Comparison of ENCODE assay signal across 16 cellular contexts in genomic region chr2:219405958-219406860, GRCh38. TPM values are rescaled to one million over a fixed set of nuclear protein-coding genes. Genes with fewer than 3 reads are reported as not detected.
DNase-seq lines count a peak whose midpoint lies in the region; ATAC-seq, FAIRE-seq and TF ChIP-seq lines count a peak whose summit lies in the region.
"Had no signal": no experiment of that assay in that cellular context is flagged by ENCODE, and none has a peak within 500 bp of the region (broad histone marks: within the 10 kb centered on the region; RNA-seq: fewer than 3 reads in every experiment).

No MANE protein-coding gene starts in this region.

- 82% methylated on average over 3 of the region's 7 CpGs; no CpG with 5 or more reads in 1 of the 2 experiments for WGBS in IMR-90 (ENCODE audit: extremely low coverage in 2 of 2, insufficient read length in 1 of 2), 2 experiments
- WGBS in H1 (ENCODE audit: extremely low coverage in 1 of 2, insufficient coverage in 1 of 2, insufficient read length in 1 of 2, insufficient replicate concordance in 2 of 2, low coverage in 1 of 2, low lambda C conversion rate in 2 of 2, missing lambda C conversion rate in 1 of 2), 2 experiments, result 93% methylated on average over 7 of the region's 7 CpGs; no CpG with 5 or more reads in 1 of the 2 experiments
- WGBS in mesenchymal stem cell, result 79% methylated on average over 5 of the region's 7 CpGs
- 78 to 88% (median 86%) methylated on average over 7 of the region's 7 CpGs for WGBS in stomach, 5 donors

- H3K4me3 ChIP-seq in IMR-90 (ENCODE audit: insufficient read depth, low read depth, low read length), result no peak overlapping the region
- H3K4me3 ChIP-seq in H1 (ENCODE audit: extremely low read depth in 1 of 4, insufficient read depth in 2 of 4, low read depth in 3 of 4, low read length in 4 of 4), result no peak overlapping the region
- no peak overlapping the region for H3K4me3 ChIP-seq in mesenchymal stem cell (ENCODE audit: insufficient read depth in 1 of 2, low read depth in 1 of 2, low read length in 2 of 2)
- H3K4me3 ChIP-seq in stomach, result no peak overlapping the region

- no peaks in the 10 kb centered on the region for H3K79me2 ChIP-seq in H1 (ENCODE audit: control insufficient read depth in 1 of 2, insufficient read depth in 2 of 2, low read length in 2 of 2)

- H3K27me3 ChIP-seq in IMR-90 (ENCODE audit: control insufficient read depth, insufficient read depth, low read length), result no peaks in the 10 kb centered on the region
- peaks cover 0 to 2% (median 0%) of the 10 kb centered on the region in 4 experiments; a peak in 1 of 7 replicates for H3K27me3 ChIP-seq in H1 (replicated peaks in 1 of 4; ENCODE audit: control insufficient read depth in 3 of 4, extremely low read depth in 1 of 4, insufficient read depth in 3 of 4, low read length in 3 of 4)
- no peaks in the 10 kb centered on the region for H3K27me3 ChIP-seq in mesenchymal stem cell (ENCODE audit: control insufficient read depth in 1 of 2, insufficient read depth in 1 of 2, low read length in 2 of 2)
- peaks cover 0 to 28% (median 0%) of the 10 kb centered on the region in 3 donors for H3K27me3 ChIP-seq in stomach

- dilution Hi-C loops in IMR-90 (cut with HindIII; ENCODE audit: low sequenced_read_pairs, unreplicated experiment), result no loop called here

- H3K14ac ChIP-seq in IMR-90 (replicated peaks; ENCODE audit: low read depth, low read length) (peak overlapping the region; percentile 72), H1 (ENCODE audit: insufficient read length) (no peak overlapping the region), mesenchymal stem cell (ENCODE audit: low read length in 2 of 2) (no peak overlapping the region)

- TF ChIP-seq EP300 in H1 (IDR thresholded peaks at IDR 0.05; ENCODE audit: borderline replicate concordance in 1 of 2, low read depth in 2 of 2, low read length in 2 of 2) (no peak), stomach (IDR thresholded peaks at IDR 0.05) (no peak)

- H4K8ac ChIP-seq in IMR-90 (ENCODE audit: low read depth in 2 of 2, low read length in 2 of 2), result peak overlapping the region; percentile 71 to 96; a peak in 3 of 4 replicates
- H4K8ac ChIP-seq in H1 (ENCODE audit: extremely low read depth, insufficient read depth, low read length), result no peak overlapping the region
- peak overlapping the region; percentile 55 for H4K8ac ChIP-seq in mesenchymal stem cell (ENCODE audit: low read length)

- no peaks in the 10 kb centered on the region for H3K23me2 ChIP-seq in H1 (ENCODE audit: low read depth, low read length)

- peaks cover 24% of the 10 kb centered on the region for H3K9me1 ChIP-seq in IMR-90 (ENCODE audit: insufficient read depth, low read length)

- H4K91ac ChIP-seq in IMR-90 (ENCODE audit: insufficient read depth, low read depth, low read length) (peak overlapping the region; percentile 99), H1 (replicated peaks; ENCODE audit: insufficient read length, low read length) (no peak overlapping the region), mesenchymal stem cell (ENCODE audit: low read length) (peak overlapping the region; percentile 71)

- H3K27ac ChIP-seq in IMR-90 (ENCODE audit: insufficient read depth, low read length), result peak overlapping the region; percentile 84
- no peak overlapping the region for H3K27ac ChIP-seq in H1 (ENCODE audit: low read depth, low read length)
- H3K27ac ChIP-seq in mesenchymal stem cell (ENCODE audit: low read length, poor library complexity, severe bottlenecking), result peak overlapping the region; percentile 67
- H3K27ac ChIP-seq in stomach, result peak overlapping the region in 4 of 5 donors; percentile 73 to 93 (median 79)

- ATAC-seq in IMR-90 (ENCODE audit: low read depth), result no peak
- ATAC-seq in GM19328 (IDR thresholded peaks at IDR 0.05; ENCODE audit: unreplicated experiment), result no peak

- H3K4me2 ChIP-seq in IMR-90 (ENCODE audit: low read depth, low read length) (no peak overlapping the region), H1 (ENCODE audit: insufficient read depth in 1 of 2, low read depth in 2 of 2, low read length in 2 of 2) (no peak overlapping the region), mesenchymal stem cell (ENCODE audit: low read length, poor library complexity, severe bottlenecking) (no peak overlapping the region)

- peak overlapping the region; percentile 95 for H2BK5ac ChIP-seq in IMR-90 (ENCODE audit: low read depth, low read length, poor library complexity, severe bottlenecking)
- no peak overlapping the region for H2BK5ac ChIP-seq in H1 (ENCODE audit: low read depth, low read length)
- no peak overlapping the region for H2BK5ac ChIP-seq in mesenchymal stem cell (ENCODE audit: low read depth, low read length, poor library complexity, severe bottlenecking)

- H2BK20ac ChIP-seq in IMR-90 (ENCODE audit: low read depth, low read length), result peak overlapping the region; percentile 99
- no peak overlapping the region for H2BK20ac ChIP-seq in H1 (ENCODE audit: low read length)

- peak overlapping the region; percentile 79 for H3K18ac ChIP-seq in IMR-90 (ENCODE audit: low read depth, low read length)
- H3K18ac ChIP-seq in H1 (ENCODE audit: extremely low read depth, low read length), result no peak overlapping the region
- peak overlapping the region; percentile 45 to 68 for H3K18ac ChIP-seq in mesenchymal stem cell (ENCODE audit: low read depth in 1 of 2, low read length in 2 of 2)

- TF ChIP-seq CTCF in IMR-90 (conservative IDR thresholded peaks at IDR 0.05; ENCODE audit: low read depth, low read length), result no peak
- no peak for TF ChIP-seq CTCF in H1 (IDR thresholded peaks at IDR 0.05; ENCODE audit: control extremely low read depth in 1 of 3, insufficient read depth in 1 of 3, low read depth in 1 of 3, low read length in 3 of 3)
- TF ChIP-seq CTCF in stomach (IDR thresholded peaks at IDR 0.05), result no peak

- peak overlapping the region; percentile 74 for H4K5ac ChIP-seq in IMR-90 (ENCODE audit: low read depth, low read length)
- H4K5ac ChIP-seq in H1 (ENCODE audit: insufficient read length, low read depth, low read length), result no peak overlapping the region

- H4K20me1 ChIP-seq in IMR-90 (ENCODE audit: insufficient read depth, low read length) (no peaks in the 10 kb centered on the region), H1 (replicated peaks in 1 of 2; ENCODE audit: control insufficient read depth in 1 of 2, insufficient read depth in 2 of 2, low read length in 2 of 2) (no peaks in the 10 kb centered on the region)

- H2AK9ac ChIP-seq in IMR-90 (replicated peaks; ENCODE audit: low read depth, low read length, poor library complexity), result peak overlapping the region; percentile 97

- TF ChIP-seq RAD21 in IMR-90 (IDR thresholded peaks at IDR 0.05; ENCODE audit: low read length), result no peak
- no peak for TF ChIP-seq RAD21 in H1 (IDR thresholded peaks at IDR 0.05 in 1 of 2, conservative IDR thresholded peaks at IDR 0.05 in 1 of 2; ENCODE audit: low read depth in 2 of 2, low read length in 2 of 2)

- TF ChIP-seq POLR2A in IMR-90 (IDR thresholded peaks at IDR 0.05; ENCODE audit: low read depth, low read length), result no peak
- no peak for TF ChIP-seq POLR2A in H1 (IDR thresholded peaks at IDR 0.05; ENCODE audit: control extremely low read depth in 1 of 2, low read depth in 2 of 2, low read length in 2 of 2)
- TF ChIP-seq POLR2A in stomach (IDR thresholded peaks at IDR 0.05), result no peak

- BruUV-seq in IMR-90 (replicated peaks; lab: Mats Ljungman, UMichigan), result no TSS peak

- H3K9ac ChIP-seq in IMR-90 (ENCODE audit: low read depth, low read length) (no peak overlapping the region), H1 (replicated peaks in 1 of 4; ENCODE audit: extremely low read depth in 1 of 4, low read depth in 3 of 4, low read length in 3 of 4) (no peak overlapping the region), mesenchymal stem cell (ENCODE audit: low read length) (peak overlapping the region; percentile 71)

- no peak for DNase-seq in IMR-90
- DNase-seq in H1 (ENCODE audit: low read depth in 1 of 2, low spot score in 2 of 2), result no peak
- DNase-seq in mesenchymal stem cell, result no peak
- no peak for DNase-seq in stomach
- DNase-seq in activated CD4-positive, CD25-positive, alpha-beta regulatory T cell (lab: John Stamatoyannopoulos, UW), result no peak
- no peak for DNase-seq in NCI-H1105 (lab: John Stamatoyannopoulos, UW)
- DNase-seq in GM19239 (ENCODE audit: insufficient read length, low spot score), result no peak
- DNase-seq: activated naive CD4-positive, alpha-beta T cell; dermis blood vessel endothelial cell; erythroblast; NCI-H446; stimulated activated CD4-positive, alpha-beta T cell treated with anti-CD3 and anti-CD28 coated beads, Interleukin-1b, Interleukin-23, amount 100 ng/mL, for 48 hours had no signal

- CTCF ChIA-PET in IMR-90 (lab: Yijun Ruan, JAX), result no interaction called here
- CTCF ChIA-PET in H1 (lab: Charles Lee; ENCODE audit: partially characterized antibody), result interaction anchor here (0.8 to 13.0 kb wide), 15 partner anchors 10 to 120 kb away, joined by 3 to 407 read pairs (median 49); partner anchors contain the start of genes DES, DNPEP, GMPPA and SPEG

- H3K79me1 ChIP-seq in IMR-90 (ENCODE audit: low read depth in 1 of 2, low read length in 2 of 2), result no peaks in the 10 kb centered on the region
- H3K79me1 ChIP-seq in H1 (ENCODE audit: low read depth, low read length), result no peaks in the 10 kb centered on the region
- H3K79me1 ChIP-seq in mesenchymal stem cell (replicated peaks; ENCODE audit: low read length, poor library complexity, severe bottlenecking), result no peaks in the 10 kb centered on the region

- peak overlapping the region; percentile 60; the same call in 1 of the 2 replicates for H3K56ac ChIP-seq in IMR-90 (ENCODE audit: extremely low read depth, insufficient read depth, low read length)
- no peak overlapping the region for H3K56ac ChIP-seq in H1 (replicated peaks; ENCODE audit: insufficient read length, low read depth, low read length)

- H2AFZ ChIP-seq in IMR-90 (replicated peaks; ENCODE audit: low read length, poor library complexity) (peak overlapping the region; percentile 79), H1 (ENCODE audit: low read length) (no peak overlapping the region), mesenchymal stem cell (ENCODE audit: low read depth, low read length) (no peak overlapping the region)

- intact Hi-C loops in IMR-90 (cut with micrococcal nuclease) (no loop called here), stomach (cut with DNase I; ENCODE audit: low total_unique reads) (loop anchor here (10.0 kb wide), 1 partner anchor 129 kb away; no protein-coding TSS in a partner anchor)

- peak overlapping the region; percentile 82 for H3K4ac ChIP-seq in IMR-90 (ENCODE audit: low read depth, low read length)
- H3K4ac ChIP-seq in H1 (replicated peaks; ENCODE audit: insufficient read length, low read depth, low read length), result peak overlapping the region; percentile 42
- peak overlapping the region; percentile 55 to 86 for H3K4ac ChIP-seq in mesenchymal stem cell (ENCODE audit: low read depth in 1 of 2, low read length in 2 of 2)

- FAIRE-seq in H1 (lab: Jason Lieb, UNC) (no peak), GM19239 (lab: Jason Lieb, UNC) (no peak)
- FAIRE-seq: H54 had no signal

- in situ Hi-C loops in IMR-90 (cut with MboI; ENCODE audit: low sequenced_read_pairs), result loop anchor here (5.0 kb wide), 1 partner anchor 56 kb away; no protein-coding TSS in a partner anchor

- H2BK12ac ChIP-seq in H1 (ENCODE audit: low read depth, low read length) (no peak overlapping the region), mesenchymal stem cell (ENCODE audit: low read length in 2 of 2) (peak overlapping the region; percentile 57 to 80)

- H3K23ac ChIP-seq in IMR-90 (ENCODE audit: low read depth, low read length) (peak overlapping the region; percentile 74), H1 (ENCODE audit: insufficient read length) (no peak overlapping the region), mesenchymal stem cell (ENCODE audit: low read length in 2 of 2) (peak overlapping the region in 1 of 2 experiments; percentile 44)

- H3K36me3 ChIP-seq in IMR-90 (ENCODE audit: control insufficient read depth, insufficient read depth, low read length) (no peaks in the 10 kb centered on the region), H1 (ENCODE audit: control insufficient read depth in 2 of 4, insufficient read depth in 4 of 4, low read length in 3 of 4) (no peaks in the 10 kb centered on the region), mesenchymal stem cell (ENCODE audit: control insufficient read depth in 1 of 2, insufficient read depth in 2 of 2, low read depth in 1 of 2, low read length in 2 of 2) (no peaks in the 10 kb centered on the region), stomach (no peaks in the 10 kb centered on the region)

- peak overlapping the region; percentile 98 for H2BK120ac ChIP-seq in IMR-90 (ENCODE audit: low read depth, low read length)
- no peak overlapping the region for H2BK120ac ChIP-seq in H1 (replicated peaks; ENCODE audit: low read depth, low read length)
- peak overlapping the region; percentile 65 for H2BK120ac ChIP-seq in mesenchymal stem cell (ENCODE audit: low read depth, low read length)

- H2BK15ac ChIP-seq in IMR-90 (ENCODE audit: low read depth, low read length) (peak overlapping the region; percentile 96), H1 (ENCODE audit: low read length) (no peak overlapping the region), mesenchymal stem cell (ENCODE audit: low read depth, poor library complexity, severe bottlenecking) (peak overlapping the region; percentile 33)

- H3K9me3 ChIP-seq in IMR-90 (ENCODE audit: control insufficient read depth, insufficient read depth, low read length) (no peaks in the 10 kb centered on the region), H1 (ENCODE audit: insufficient read depth in 2 of 2, low read depth in 1 of 2, low read length in 1 of 2) (no peaks in the 10 kb centered on the region), mesenchymal stem cell (ENCODE audit: control insufficient read depth, low read length) (no peaks in the 10 kb centered on the region), stomach (no peaks in the 10 kb centered on the region)

- POLR2A ChIA-PET in IMR-90 (lab: Charles Lee; ENCODE audit: unreplicated experiment) (no interaction called here), H1 (lab: Charles Lee; ENCODE audit: partially characterized antibody) (interaction anchor here (1.0 to 1.2 kb wide), 2 partner anchors 11 to 40 kb away, joined by 3 to 4 read pairs; no protein-coding TSS in a partner anchor)

- H3K4me1 ChIP-seq in IMR-90 (ENCODE audit: control insufficient read depth, insufficient read depth, low read length) (peaks cover 21% of the 10 kb centered on the region), H1 (replicated peaks in 1 of 4; ENCODE audit: control insufficient read depth in 3 of 4, insufficient read depth in 4 of 4, low read length in 3 of 4) (peaks cover 0 to 16% (median 6%) of the 10 kb centered on the region in 4 experiments; a peak in 6 of 7 replicates), mesenchymal stem cell (ENCODE audit: control insufficient read depth, insufficient read depth, low read depth, low read length) (peaks cover 28% of the 10 kb centered on the region), stomach (peaks cover 0 to 42% (median 22%) of the 10 kb centered on the region in 4 donors)

- H2AK5ac ChIP-seq in IMR-90 (ENCODE audit: low read depth, low read length), result peak overlapping the region; percentile 99
- 0 out of 2 replicates have a peak overlapping the region, but pooled peaks have one; percentile 26 for H2AK5ac ChIP-seq in H1 (ENCODE audit: low read depth, low read length)
- H2AK5ac ChIP-seq in mesenchymal stem cell (ENCODE audit: low read length, severe bottlenecking), result peak overlapping the region; percentile 92

RNA-seq across cellular contexts. Expression of gene DES, which starts 12.0 kb away (rescaled TPM):
- total RNA-seq in IMR-90 (2012; rRNA removed) (3.3 and 4.3 TPM in 2 replicates), stomach (1,000 to 10,000 TPM; 1,078 to 5,539 (median 2,913) TPM)
- polyA plus RNA-seq in IMR-90 (2012; rRNA removed) (4.0 and 4.9 TPM in 2 replicates), H1 (2011; rRNA removed) (3.8 and 4.3 TPM in 2 replicates), stomach (100 to 1,000 TPM; 122 to 803 (median 204) TPM)
- 3.4 and 4.1 TPM in 2 replicates for polyA plus RNA-seq in IMR-90 (2012; cell fraction: cytosol; rRNA removed)
- polyA plus RNA-seq in IMR-90 (2012; cell fraction: nucleus; rRNA removed; ENCODE audit: low replicate concordance), result 3.2 TPM in 2 replicates
- total RNA-seq in H1 (2021; fragmentation: NEBNext Ultra II Directional; extraction: Animal tissue kit (Norgen Biotek cat#: 25700)), result 1.5 and 1.8 TPM in 2 replicates
- polyA plus RNA-seq in H1 (2011; cell fraction: cytosol; rRNA removed), result 5.0 TPM
- polyA plus RNA-seq in H1 (2011; cell fraction: nucleus; rRNA removed), result 3.5 TPM
- polyA plus RNA-seq in H1 (2012, experiment 1 of 2), result 2.0 to 3.8 TPM (median 3.0 TPM) in 4 replicates
- 1.8 TPM for polyA plus RNA-seq in H1 (2012, experiment 2 of 2)
- polyA plus RNA-seq in H1 (2013, experiment 1 of 2), result 1.2 TPM
- 2.2 TPM for polyA plus RNA-seq in H1 (2013, experiment 2 of 2)
- 7.1 and 14.3 TPM in 2 replicates for polyA minus RNA-seq in H1 (2011; rRNA and poly(A)+ RNA removed)
- polyA minus RNA-seq in H1 (2011; cell fraction: cytosol; rRNA and poly(A)+ RNA removed), result 5.7 TPM
- 2.7 TPM for polyA minus RNA-seq in H1 (2011; cell fraction: nucleus; rRNA and poly(A)+ RNA removed)
- polyA plus RNA-seq in mesenchymal stem cell (2013, experiment 1 of 2), result 1.2 TPM
- 1.8 TPM for polyA plus RNA-seq in mesenchymal stem cell (2013, experiment 2 of 2)
- total RNA-seq: dermis blood vessel endothelial cell; pulmonary artery endothelial cell; T-helper 2 cell treated with Interferon-gamma antibody and Interleukin-4, amounts not matched to agents 100 ng/mL and 5 ng/mL, for 36 hours had no signal

RNA-seq across cellular contexts. Expression of gene DNPEP, which starts 18.5 kb away (rescaled TPM):
- 74.7 and 89.4 TPM in 2 replicates for total RNA-seq in IMR-90 (2012; rRNA removed)
- polyA plus RNA-seq in IMR-90 (2012; rRNA removed), result 74.2 and 75.1 TPM in 2 replicates
- polyA plus RNA-seq in IMR-90 (2012; cell fraction: cytosol; rRNA removed), result 40.9 and 81.3 TPM in 2 replicates
- 134 and 230 TPM in 2 replicates for polyA plus RNA-seq in IMR-90 (2012; cell fraction: nucleus; rRNA removed; ENCODE audit: low replicate concordance)
- 59.8 and 64.2 TPM in 2 replicates for total RNA-seq in H1 (2021; fragmentation: NEBNext Ultra II Directional; extraction: Animal tissue kit (Norgen Biotek cat#: 25700))
- 109 and 142 TPM in 2 replicates for polyA plus RNA-seq in H1 (2011; rRNA removed)
- polyA plus RNA-seq in H1 (2011; cell fraction: cytosol; rRNA removed), result 96.0 TPM
- 161 TPM for polyA plus RNA-seq in H1 (2011; cell fraction: nucleus; rRNA removed)
- polyA plus RNA-seq in H1 (2012, experiment 1 of 2), result 58.5 to 91.4 TPM (median 86.2 TPM) in 4 replicates
- 101 TPM for polyA plus RNA-seq in H1 (2012, experiment 2 of 2)
- polyA plus RNA-seq in H1 (2013, experiment 1 of 2), result 58.4 TPM
- polyA plus RNA-seq in H1 (2013, experiment 2 of 2), result 61.5 TPM
- polyA minus RNA-seq in H1 (2011; rRNA and poly(A)+ RNA removed), result 69.7 and 71.8 TPM in 2 replicates
- polyA minus RNA-seq in H1 (2011; cell fraction: cytosol; rRNA and poly(A)+ RNA removed), result 32.7 TPM
- 55.3 TPM for polyA minus RNA-seq in H1 (2011; cell fraction: nucleus; rRNA and poly(A)+ RNA removed)
- polyA plus RNA-seq in mesenchymal stem cell (2013, experiment 1 of 2), result 67.3 TPM
- 68.7 TPM for polyA plus RNA-seq in mesenchymal stem cell (2013, experiment 2 of 2)
- 100 to 1,000 TPM in 1 of 5 donors, 10 to 100 TPM in 4; 32.7 to 147 (median 46.4) TPM for total RNA-seq in stomach
- 100 to 1,000 TPM in 2 of 3 donors, 10 to 100 TPM in 1; 69.2 to 114 (median 105) TPM for polyA plus RNA-seq in stomach

RNA-seq across cellular contexts. Expression of gene SPEG, which starts 28.4 kb away (rescaled TPM):
- total RNA-seq in IMR-90 (2012; rRNA removed), result 6.8 and 7.8 TPM in 2 replicates
- 81.6 and 109 TPM in 2 replicates for polyA plus RNA-seq in IMR-90 (2012; rRNA removed)
- 37.7 and 53.1 TPM in 2 replicates for polyA plus RNA-seq in IMR-90 (2012; cell fraction: cytosol; rRNA removed)
- 492 and 808 TPM in 2 replicates for polyA plus RNA-seq in IMR-90 (2012; cell fraction: nucleus; rRNA removed; ENCODE audit: low replicate concordance)
- total RNA-seq in H1 (2021; fragmentation: NEBNext Ultra II Directional; extraction: Animal tissue kit (Norgen Biotek cat#: 25700)), result 32.0 and 36.7 TPM in 2 replicates
- polyA plus RNA-seq in H1 (2011; rRNA removed), result 19.9 and 37.1 TPM in 2 replicates
- 41.0 TPM for polyA plus RNA-seq in H1 (2011; cell fraction: cytosol; rRNA removed)
- polyA plus RNA-seq in H1 (2011; cell fraction: nucleus; rRNA removed), result 98.6 TPM
- 20.0 to 41.3 TPM (median 36.9 TPM) in 4 replicates for polyA plus RNA-seq in H1 (2012, experiment 1 of 2)
- polyA plus RNA-seq in H1 (2012, experiment 2 of 2), result 18.5 TPM
- polyA plus RNA-seq in H1 (2013, experiment 1 of 2), result 41.2 TPM
- polyA plus RNA-seq in H1 (2013, experiment 2 of 2), result 36.3 TPM
- 7.1 and 12.4 TPM in 2 replicates for polyA minus RNA-seq in H1 (2011; rRNA and poly(A)+ RNA removed)
- 13.4 TPM for polyA minus RNA-seq in H1 (2011; cell fraction: cytosol; rRNA and poly(A)+ RNA removed)
- polyA minus RNA-seq in H1 (2011; cell fraction: nucleus; rRNA and poly(A)+ RNA removed), result 39.5 TPM
- 19.3 TPM for polyA plus RNA-seq in mesenchymal stem cell (2013, experiment 1 of 2)
- 19.1 TPM for polyA plus RNA-seq in mesenchymal stem cell (2013, experiment 2 of 2)
- 100 to 1,000 TPM in 1 of 5 donors, 10 to 100 TPM in 3, 1 to 10 TPM in 1; 7.4 to 106 (median 30.4) TPM for total RNA-seq in stomach
- 10 to 100 TPM in 1 of 3 donors, 1 to 10 TPM in 2; 9.8 to 65.1 (median 9.9) TPM for polyA plus RNA-seq in stomach

Comparison
In these comparisons a context has a peak if more than half of its experiments do, and no peak if none do; other contexts are left out.
1. H2AK5ac ChIP-seq: peak in every context shown above with its lines; median percentile 99 in IMR-90; 92 in mesenchymal stem cell; 26 in H1.
2. RNA of gene DES, which starts 12.0 kb away (total RNA-seq): 1,078 to 5,539 TPM in stomach; 3.3 to 4.3 TPM in IMR-90 and 1.5 to 1.8 TPM in H1; every median in the first group is over 100 times any median in the second.
3. Peak in every context shown above with its lines, with median percentiles within 50 percentile points of each other: H3K4ac ChIP-seq.